7 cellular contexts compared by ENCODE assay signal in genomic region chr16:1022466-1022865, GRCh38. TPM values are rescaled to one million over a fixed set of nuclear protein-coding genes. Genes with fewer than 3 reads are reported as not detected.
"Had no signal": no experiment of that assay in that cellular context is flagged by ENCODE, and none has a peak within 500 bp of the region (broad histone marks: within the 10 kb centered on the region; RNA-seq: fewer than 3 reads in every experiment).

No MANE protein-coding gene starts in this region.

- DNase-seq: IMR-90, KBM-7, KG1 had no signal

- H3K4me3 ChIP-seq: K562 had no signal

- H3K27ac ChIP-seq: HL-60 had no signal

- ATAC-seq: HepG2, K562 had no signal

RNA-seq across cellular contexts. Expression of gene SSTR5, which starts 50.1 kb away (rescaled TPM):
- polyA plus RNA-seq: IgD-negative memory B cell, IMR-90, K562 had no signal
